ENCODE assay signal across 13 cellular contexts in the genomic region with DNA sequence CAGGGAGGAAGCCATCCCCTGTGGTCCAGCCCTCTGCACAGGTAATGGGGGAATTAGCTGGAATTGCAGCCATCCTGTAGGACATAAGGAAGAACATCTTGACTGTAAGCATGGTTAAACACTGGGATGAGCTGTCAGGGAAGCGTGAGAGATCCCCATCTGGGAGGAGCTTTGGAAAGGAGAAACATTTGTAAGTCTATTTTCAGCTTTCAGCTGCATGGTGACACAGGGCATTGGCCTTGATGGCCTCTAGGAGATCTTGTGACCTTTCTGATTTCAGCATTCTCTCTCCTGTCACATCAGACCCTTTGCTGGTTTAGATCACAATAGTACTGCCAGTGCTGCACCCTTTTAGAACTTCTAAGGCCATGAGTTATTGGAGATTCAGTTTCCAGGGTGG. TPM values are rescaled to one million over a fixed set of nuclear protein-coding genes. Genes with fewer than 3 reads are reported as not detected.
DNase-seq lines count a peak whose midpoint lies in the region; ATAC-seq and TF ChIP-seq lines count a peak whose summit lies in the region.
"Had no signal": no experiment of that assay in that cellular context is flagged by ENCODE, and none has a peak within 500 bp of the region (broad histone marks: within the 10 kb centered on the region; RNA-seq: fewer than 3 reads in every experiment).

No MANE protein-coding gene starts in this region.

- no peak for ATAC-seq in activated naive CD8-positive, alpha-beta T cell treated with anti-CD3 and anti-CD28 coated beads, Interleukin-2, amount 50 U/mL, for 24 hours
- ATAC-seq in activated T-helper 17 cell treated with anti-CD3 and anti-CD28 coated beads, Interleukin-2, amount 50 U/mL, for 72 hours (replicated peaks): no peak
- ATAC-seq: gastroesophageal sphincter, WTC11 had no signal

- TF ChIP-seq CTCF in glutamatergic neuron (IDR thresholded peaks at IDR 0.05; ENCODE audit: partially characterized antibody, unreplicated experiment): no peak
- no peak for TF ChIP-seq CTCF in thyroid gland (IDR thresholded peaks at IDR 0.05)
- no peak for TF ChIP-seq CTCF in tibial nerve (IDR thresholded peaks at IDR 0.05)

- H3K27me3 Mint-ChIP-seq in activated naive CD8-positive, alpha-beta T cell: no peaks in the 10 kb centered on the region
- H3K27me3 Mint-ChIP-seq in activated naive CD8-positive, alpha-beta T cell treated with anti-CD3 and anti-CD28 coated beads, Interleukin-2, amount 50 U/mL, for 24 hours: no peaks in the 10 kb centered on the region
- H3K27me3 Mint-ChIP-seq in activated T-helper 17 cell treated with anti-CD3 and anti-CD28 coated beads, Interleukin-2, amount 50 U/mL, for 72 hours: no peaks in the 10 kb centered on the region
- H3K27me3 Mint-ChIP-seq in glutamatergic neuron (ENCODE audit: unreplicated experiment): peaks cover 12% of the 10 kb centered on the region

- no peak for DNase-seq in activated naive CD8-positive, alpha-beta T cell treated with anti-CD3 and anti-CD28 coated beads, Interleukin-2, amount 50 U/mL, for 24 hours
- DNase-seq in glutamatergic neuron (no peak), thyroid gland (no peak), tibial nerve (ENCODE audit: low spot score in 2 of 2) (no peak), hippocampal formation (lab: John Stamatoyannopoulos, UW) (no peak), HK-2 (ENCODE audit: unreplicated experiment) (no peak)
- DNase-seq: DMS79 treated with DMSO at 0.1 percent for 48 hours, kidney glomerular epithelial cell, NCI-H1048 had no signal

- no peak for TF ChIP-seq POLR2A in thyroid gland (IDR thresholded peaks at IDR 0.05)
- no peak for TF ChIP-seq POLR2A in tibial nerve (IDR thresholded peaks at IDR 0.05)

- intact Hi-C loops in thyroid gland (cut with DNase I): no loop called here

- H3K4me1 ChIP-seq in thyroid gland (peaks cover 50 to 85% of the 10 kb centered on the region in 2 donors), tibial nerve (peaks cover 0 to 72% (median 28%) of the 10 kb centered on the region in 4 donors)

- H3K4me1 Mint-ChIP-seq in activated naive CD8-positive, alpha-beta T cell (ENCODE audit: low read depth): peaks cover 72% of the 10 kb centered on the region
- H3K4me1 Mint-ChIP-seq in activated naive CD8-positive, alpha-beta T cell treated with anti-CD3 and anti-CD28 coated beads, Interleukin-2, amount 50 U/mL, for 24 hours: peaks cover 62% of the 10 kb centered on the region
- H3K4me1 Mint-ChIP-seq in activated T-helper 17 cell treated with anti-CD3 and anti-CD28 coated beads, Interleukin-2, amount 50 U/mL, for 72 hours: peaks cover 38% of the 10 kb centered on the region
- peaks cover 70% of the 10 kb centered on the region for H3K4me1 Mint-ChIP-seq in glutamatergic neuron (ENCODE audit: low read depth, unreplicated experiment)

- peaks cover 13% of the 10 kb centered on the region for H3K36me3 Mint-ChIP-seq in activated naive CD8-positive, alpha-beta T cell
- peaks cover 26% of the 10 kb centered on the region for H3K36me3 Mint-ChIP-seq in activated naive CD8-positive, alpha-beta T cell treated with anti-CD3 and anti-CD28 coated beads, Interleukin-2, amount 50 U/mL, for 24 hours (ENCODE audit: low read depth)
- peaks cover 12% of the 10 kb centered on the region for H3K36me3 Mint-ChIP-seq in activated T-helper 17 cell treated with anti-CD3 and anti-CD28 coated beads, Interleukin-2, amount 50 U/mL, for 72 hours (ENCODE audit: low read depth)
- peaks cover 6% of the 10 kb centered on the region for H3K36me3 Mint-ChIP-seq in glutamatergic neuron (ENCODE audit: unreplicated experiment)

- no peaks in the 10 kb centered on the region for H3K27me3 ChIP-seq in thyroid gland
- no peaks in the 10 kb centered on the region for H3K27me3 ChIP-seq in tibial nerve
- H3K27me3 ChIP-seq: gastroesophageal sphincter had no signal

- no peaks in the 10 kb centered on the region for H3K9me3 ChIP-seq in thyroid gland
- peaks cover 0 to 20% (median 6%) of the 10 kb centered on the region in 4 donors for H3K9me3 ChIP-seq in tibial nerve

- 82 to 89% methylated on average over 1 of the region's 1 CpG for WGBS in thyroid gland, 2 donors
- 83 to 85% methylated on average over 1 of the region's 1 CpG for WGBS in tibial nerve, 2 donors

- H3K4me3 Mint-ChIP-seq in activated naive CD8-positive, alpha-beta T cell: no peak overlapping the region
- H3K4me3 Mint-ChIP-seq in activated naive CD8-positive, alpha-beta T cell treated with anti-CD3 and anti-CD28 coated beads, Interleukin-2, amount 50 U/mL, for 24 hours: no peak overlapping the region
- peak overlapping the region; percentile 21 for H3K4me3 Mint-ChIP-seq in activated T-helper 17 cell treated with anti-CD3 and anti-CD28 coated beads, Interleukin-2, amount 50 U/mL, for 72 hours
- H3K4me3 Mint-ChIP-seq in glutamatergic neuron (ENCODE audit: unreplicated experiment): no peak overlapping the region
- H3K4me3 Mint-ChIP-seq: WTC11 had no signal

- H3K27ac ChIP-seq in thyroid gland: peak overlapping the region in 2 of 3 donors; percentile 22 to 48
- H3K27ac ChIP-seq in tibial nerve: peak overlapping the region in 2 of 4 donors; percentile 79 to 82

- no peaks in the 10 kb centered on the region for H3K36me3 ChIP-seq in thyroid gland
- peaks cover 0 to 5% (median 0%) of the 10 kb centered on the region in 3 donors for H3K36me3 ChIP-seq in tibial nerve
- H3K36me3 ChIP-seq: gastroesophageal sphincter had no signal

- no peak for TF ChIP-seq EP300 in tibial nerve (IDR thresholded peaks at IDR 0.05)

- H3K27ac Mint-ChIP-seq in activated naive CD8-positive, alpha-beta T cell: peak overlapping the region; percentile 64
- no peak overlapping the region for H3K27ac Mint-ChIP-seq in activated naive CD8-positive, alpha-beta T cell treated with anti-CD3 and anti-CD28 coated beads, Interleukin-2, amount 50 U/mL, for 24 hours
- H3K27ac Mint-ChIP-seq in activated T-helper 17 cell treated with anti-CD3 and anti-CD28 coated beads, Interleukin-2, amount 50 U/mL, for 72 hours: peak overlapping the region; percentile 53
- peak overlapping the region; percentile 68 for H3K27ac Mint-ChIP-seq in glutamatergic neuron (ENCODE audit: unreplicated experiment)

- H3K4me3 ChIP-seq in thyroid gland (replicated peaks in 1 of 3): no peak overlapping the region
- no peak overlapping the region for H3K4me3 ChIP-seq in tibial nerve
- H3K4me3 ChIP-seq: gastroesophageal sphincter had no signal

- peaks cover 16% of the 10 kb centered on the region for H3K9me3 Mint-ChIP-seq in activated naive CD8-positive, alpha-beta T cell (ENCODE audit: low read depth)
- peaks cover 15% of the 10 kb centered on the region for H3K9me3 Mint-ChIP-seq in activated naive CD8-positive, alpha-beta T cell treated with anti-CD3 and anti-CD28 coated beads, Interleukin-2, amount 50 U/mL, for 24 hours
- no peaks in the 10 kb centered on the region for H3K9me3 Mint-ChIP-seq in activated T-helper 17 cell treated with anti-CD3 and anti-CD28 coated beads, Interleukin-2, amount 50 U/mL, for 72 hours
- peaks cover 28% of the 10 kb centered on the region for H3K9me3 Mint-ChIP-seq in glutamatergic neuron (ENCODE audit: unreplicated experiment)

RNA-seq across cellular contexts. Expression of gene BCR, which starts 47.1 kb away (rescaled TPM):
- 10 to 100 TPM; 43.3 to 50.3 TPM for total RNA-seq in activated T-helper 17 cell treated with anti-CD3 and anti-CD28 coated beads, Interleukin-2, amount 50 U/mL, for 72 hours
- total RNA-seq in glutamatergic neuron (ENCODE audit: unreplicated experiment) (268 TPM), thyroid gland (100 to 1,000 TPM in 1 of 4 donors, 10 to 100 TPM in 3; 80.1 to 127 (median 87.7) TPM), tibial nerve (100 to 1,000 TPM in 3 of 4 donors, 10 to 100 TPM in 1; 99.0 to 174 (median 120) TPM)
